In the genomic region with DNA sequence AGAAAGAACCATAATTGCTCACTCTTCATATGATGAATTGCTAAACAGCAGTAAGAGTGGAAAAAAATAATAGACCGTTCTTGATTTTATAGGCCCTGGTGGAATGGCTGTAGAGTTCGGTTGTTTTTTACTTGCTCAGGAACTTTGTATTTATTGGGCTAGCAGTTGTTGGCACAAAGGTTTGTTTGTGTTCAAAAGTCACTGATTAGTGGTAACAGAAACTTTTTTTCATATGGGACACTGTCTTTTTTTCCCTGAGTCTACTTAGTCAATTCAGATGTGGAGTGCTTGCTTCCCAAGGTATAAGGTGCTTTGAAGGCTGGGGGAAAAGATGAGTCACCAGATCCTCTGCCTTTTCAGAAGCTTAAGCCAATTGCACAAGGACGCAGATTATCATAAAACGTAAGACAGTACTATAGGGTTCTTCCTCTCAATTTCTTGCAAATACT, we compare ENCODE assay signal across 1 cellular context.
TF ChIP-seq lines count a peak whose summit lies in the region.

No MANE protein-coding gene starts in this region.

TF ChIP-seq in HEK293, 187 proteins besides CTCF, POLR2A, EP300 and RAD21 (continued from another document and continues in another):
- TF ChIP-seq, protein P1, sequence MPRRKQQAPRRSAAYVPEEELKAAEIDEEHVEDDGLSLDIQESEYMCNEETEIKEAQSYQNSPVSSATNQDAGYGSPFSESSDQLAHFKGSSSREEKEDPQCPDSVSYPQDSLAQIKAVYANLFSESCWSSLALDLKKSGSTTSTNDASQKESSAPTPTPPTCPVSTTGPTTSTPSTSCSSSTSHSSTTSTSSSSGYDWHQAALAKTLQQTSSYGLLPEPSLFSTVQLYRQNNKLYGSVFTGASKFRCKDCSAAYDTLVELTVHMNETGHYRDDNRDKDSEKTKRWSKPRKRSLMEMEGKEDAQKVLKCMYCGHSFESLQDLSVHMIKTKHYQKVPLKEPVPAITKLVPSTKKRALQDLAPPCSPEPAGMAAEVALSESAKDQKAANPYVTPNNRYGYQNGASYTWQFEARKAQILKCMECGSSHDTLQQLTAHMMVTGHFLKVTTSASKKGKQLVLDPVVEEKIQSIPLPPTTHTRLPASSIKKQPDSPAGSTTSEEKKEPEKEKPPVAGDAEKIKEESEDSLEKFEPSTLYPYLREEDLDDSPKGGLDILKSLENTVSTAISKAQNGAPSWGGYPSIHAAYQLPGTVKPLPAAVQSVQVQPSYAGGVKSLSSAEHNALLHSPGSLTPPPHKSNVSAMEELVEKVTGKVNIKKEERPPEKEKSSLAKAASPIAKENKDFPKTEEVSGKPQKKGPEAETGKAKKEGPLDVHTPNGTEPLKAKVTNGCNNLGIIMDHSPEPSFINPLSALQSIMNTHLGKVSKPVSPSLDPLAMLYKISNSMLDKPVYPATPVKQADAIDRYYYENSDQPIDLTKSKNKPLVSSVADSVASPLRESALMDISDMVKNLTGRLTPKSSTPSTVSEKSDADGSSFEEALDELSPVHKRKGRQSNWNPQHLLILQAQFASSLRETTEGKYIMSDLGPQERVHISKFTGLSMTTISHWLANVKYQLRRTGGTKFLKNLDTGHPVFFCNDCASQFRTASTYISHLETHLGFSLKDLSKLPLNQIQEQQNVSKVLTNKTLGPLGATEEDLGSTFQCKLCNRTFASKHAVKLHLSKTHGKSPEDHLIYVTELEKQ (tag by site-specific recombination; IDR thresholded peaks at IDR 0.05; ENCODE audit: borderline replicate concordance): no peak
- TF ChIP-seq SP7 (tag by site-specific recombination; IDR thresholded peaks at IDR 0.05) (peak; percentile 61; the same call in 1 of the 2 replicates), ZNF366 (tag by site-specific recombination; conservative IDR thresholded peaks at IDR 0.05) (peak; percentile 73; the same call in 1 of the 2 replicates), ZNF37A (tag by site-specific recombination; IDR thresholded peaks at IDR 0.05) (no peak), IKZF3 (tag by site-specific recombination; IDR thresholded peaks at IDR 0.05) (peak; percentile 83), ZNF629 (tag by site-specific recombination; IDR thresholded peaks at IDR 0.05) (peak; percentile 37; the same call in 1 of the 2 replicates), ZBTB1 (tag by site-specific recombination; IDR thresholded peaks at IDR 0.05) (no peak), ZBTB20 (tag by site-specific recombination; IDR thresholded peaks at IDR 0.05) (no peak), ZNF610 (tag by site-specific recombination; IDR thresholded peaks at IDR 0.05; ENCODE audit: borderline replicate concordance) (no peak), ZNF792 (tag by site-specific recombination; IDR thresholded peaks at IDR 0.05) (no peak), ZNF585B (tag by site-specific recombination; IDR thresholded peaks at IDR 0.05) (no peak), ZNF169 (tag by site-specific recombination; IDR thresholded peaks at IDR 0.05) (no peak), ZNF426 (tag by site-specific recombination; IDR thresholded peaks at IDR 0.05) (no peak), ZNF184 (tag by site-specific recombination; IDR thresholded peaks at IDR 0.05) (no peak), ZNF175 (tag by site-specific recombination; IDR thresholded peaks at IDR 0.05) (no peak), ZNF174 (tag by site-specific recombination; IDR thresholded peaks at IDR 0.05) (no peak), ZBTB8A (tag by site-specific recombination; IDR thresholded peaks at IDR 0.05) (no peak)
- TF ChIP-seq, protein P2, sequence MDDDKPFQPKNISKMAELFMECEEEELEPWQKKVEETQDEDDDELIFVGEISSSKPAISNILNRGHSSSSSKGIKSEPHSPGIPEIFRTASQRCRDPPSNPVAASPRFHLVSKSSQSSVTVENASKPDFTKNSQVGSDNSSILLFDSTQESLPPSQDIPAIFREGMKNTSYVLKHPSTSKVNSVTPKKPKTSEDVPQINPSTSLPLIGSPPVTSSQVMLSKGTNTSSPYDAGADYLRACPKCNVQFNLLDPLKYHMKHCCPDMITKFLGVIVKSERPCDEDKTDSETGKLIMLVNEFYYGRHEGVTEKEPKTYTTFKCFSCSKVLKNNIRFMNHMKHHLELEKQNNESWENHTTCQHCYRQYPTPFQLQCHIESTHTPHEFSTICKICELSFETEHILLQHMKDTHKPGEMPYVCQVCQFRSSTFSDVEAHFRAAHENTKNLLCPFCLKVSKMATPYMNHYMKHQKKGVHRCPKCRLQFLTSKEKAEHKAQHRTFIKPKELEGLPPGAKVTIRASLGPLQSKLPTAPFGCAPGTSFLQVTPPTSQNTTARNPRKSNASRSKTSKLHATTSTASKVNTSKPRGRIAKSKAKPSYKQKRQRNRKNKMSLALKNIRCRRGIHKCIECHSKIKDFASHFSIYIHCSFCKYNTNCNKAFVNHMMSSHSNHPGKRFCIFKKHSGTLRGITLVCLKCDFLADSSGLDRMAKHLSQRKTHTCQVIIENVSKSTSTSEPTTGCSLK (tag by site-specific recombination; IDR thresholded peaks at IDR 0.05): no peak
- TF ChIP-seq, protein P3, sequence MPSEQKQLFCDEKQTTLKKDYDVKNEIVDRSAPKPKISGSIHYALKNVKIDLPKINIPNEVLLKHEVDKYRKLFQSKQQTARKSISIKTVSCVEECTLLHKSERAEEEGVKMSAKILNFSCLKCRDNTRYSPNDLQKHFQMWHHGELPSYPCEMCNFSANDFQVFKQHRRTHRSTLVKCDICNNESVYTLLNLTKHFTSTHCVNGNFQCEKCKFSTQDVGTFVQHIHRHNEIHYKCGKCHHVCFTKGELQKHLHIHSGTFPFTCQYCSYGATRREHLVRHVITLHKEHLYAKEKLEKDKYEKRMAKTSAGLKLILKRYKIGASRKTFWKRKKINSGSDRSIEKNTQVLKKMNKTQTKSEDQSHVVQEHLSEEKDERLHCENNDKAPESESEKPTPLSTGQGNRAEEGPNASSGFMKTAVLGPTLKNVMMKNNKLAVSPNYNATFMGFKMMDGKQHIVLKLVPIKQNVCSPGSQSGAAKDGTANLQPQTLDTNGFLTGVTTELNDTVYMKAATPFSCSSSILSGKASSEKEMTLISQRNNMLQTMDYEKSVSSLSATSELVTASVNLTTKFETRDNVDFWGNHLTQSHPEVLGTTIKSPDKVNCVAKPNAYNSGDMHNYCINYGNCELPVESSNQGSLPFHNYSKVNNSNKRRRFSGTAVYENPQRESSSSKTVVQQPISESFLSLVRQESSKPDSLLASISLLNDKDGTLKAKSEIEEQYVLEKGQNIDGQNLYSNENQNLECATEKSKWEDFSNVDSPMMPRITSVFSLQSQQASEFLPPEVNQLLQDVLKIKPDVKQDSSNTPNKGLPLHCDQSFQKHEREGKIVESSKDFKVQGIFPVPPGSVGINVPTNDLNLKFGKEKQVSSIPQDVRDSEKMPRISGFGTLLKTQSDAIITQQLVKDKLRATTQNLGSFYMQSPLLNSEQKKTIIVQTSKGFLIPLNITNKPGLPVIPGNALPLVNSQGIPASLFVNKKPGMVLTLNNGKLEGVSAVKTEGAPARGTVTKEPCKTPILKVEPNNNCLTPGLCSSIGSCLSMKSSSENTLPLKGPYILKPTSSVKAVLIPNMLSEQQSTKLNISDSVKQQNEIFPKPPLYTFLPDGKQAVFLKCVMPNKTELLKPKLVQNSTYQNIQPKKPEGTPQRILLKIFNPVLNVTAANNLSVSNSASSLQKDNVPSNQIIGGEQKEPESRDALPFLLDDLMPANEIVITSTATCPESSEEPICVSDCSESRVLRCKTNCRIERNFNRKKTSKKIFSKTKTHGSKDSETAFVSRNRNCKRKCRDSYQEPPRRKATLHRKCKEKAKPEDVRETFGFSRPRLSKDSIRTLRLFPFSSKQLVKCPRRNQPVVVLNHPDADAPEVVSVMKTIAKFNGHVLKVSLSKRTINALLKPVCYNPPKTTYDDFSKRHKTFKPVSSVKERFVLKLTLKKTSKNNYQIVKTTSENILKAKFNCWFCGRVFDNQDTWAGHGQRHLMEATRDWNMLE (tag by site-specific recombination; conservative IDR thresholded peaks at IDR 0.05; ENCODE audit: low read depth): no peak
- TF ChIP-seq, protein P4, sequence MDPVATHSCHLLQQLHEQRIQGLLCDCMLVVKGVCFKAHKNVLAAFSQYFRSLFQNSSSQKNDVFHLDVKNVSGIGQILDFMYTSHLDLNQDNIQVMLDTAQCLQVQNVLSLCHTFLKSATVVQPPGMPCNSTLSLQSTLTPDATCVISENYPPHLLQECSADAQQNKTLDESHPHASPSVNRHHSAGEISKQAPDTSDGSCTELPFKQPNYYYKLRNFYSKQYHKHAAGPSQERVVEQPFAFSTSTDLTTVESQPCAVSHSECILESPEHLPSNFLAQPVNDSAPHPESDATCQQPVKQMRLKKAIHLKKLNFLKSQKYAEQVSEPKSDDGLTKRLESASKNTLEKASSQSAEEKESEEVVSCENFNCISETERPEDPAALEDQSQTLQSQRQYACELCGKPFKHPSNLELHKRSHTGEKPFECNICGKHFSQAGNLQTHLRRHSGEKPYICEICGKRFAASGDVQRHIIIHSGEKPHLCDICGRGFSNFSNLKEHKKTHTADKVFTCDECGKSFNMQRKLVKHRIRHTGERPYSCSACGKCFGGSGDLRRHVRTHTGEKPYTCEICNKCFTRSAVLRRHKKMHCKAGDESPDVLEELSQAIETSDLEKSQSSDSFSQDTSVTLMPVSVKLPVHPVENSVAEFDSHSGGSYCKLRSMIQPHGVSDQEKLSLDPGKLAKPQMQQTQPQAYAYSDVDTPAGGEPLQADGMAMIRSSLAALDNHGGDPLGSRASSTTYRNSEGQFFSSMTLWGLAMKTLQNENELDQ (tag by site-specific recombination; IDR thresholded peaks at IDR 0.05; ENCODE audit: low read depth): no peak
- TF ChIP-seq, protein P5, sequence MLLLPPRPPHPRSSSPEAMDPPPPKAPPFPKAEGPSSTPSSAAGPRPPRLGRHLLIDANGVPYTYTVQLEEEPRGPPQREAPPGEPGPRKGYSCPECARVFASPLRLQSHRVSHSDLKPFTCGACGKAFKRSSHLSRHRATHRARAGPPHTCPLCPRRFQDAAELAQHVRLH (tag by site-specific recombination; IDR thresholded peaks at IDR 0.05): no peak
- TF ChIP-seq, protein P6, sequence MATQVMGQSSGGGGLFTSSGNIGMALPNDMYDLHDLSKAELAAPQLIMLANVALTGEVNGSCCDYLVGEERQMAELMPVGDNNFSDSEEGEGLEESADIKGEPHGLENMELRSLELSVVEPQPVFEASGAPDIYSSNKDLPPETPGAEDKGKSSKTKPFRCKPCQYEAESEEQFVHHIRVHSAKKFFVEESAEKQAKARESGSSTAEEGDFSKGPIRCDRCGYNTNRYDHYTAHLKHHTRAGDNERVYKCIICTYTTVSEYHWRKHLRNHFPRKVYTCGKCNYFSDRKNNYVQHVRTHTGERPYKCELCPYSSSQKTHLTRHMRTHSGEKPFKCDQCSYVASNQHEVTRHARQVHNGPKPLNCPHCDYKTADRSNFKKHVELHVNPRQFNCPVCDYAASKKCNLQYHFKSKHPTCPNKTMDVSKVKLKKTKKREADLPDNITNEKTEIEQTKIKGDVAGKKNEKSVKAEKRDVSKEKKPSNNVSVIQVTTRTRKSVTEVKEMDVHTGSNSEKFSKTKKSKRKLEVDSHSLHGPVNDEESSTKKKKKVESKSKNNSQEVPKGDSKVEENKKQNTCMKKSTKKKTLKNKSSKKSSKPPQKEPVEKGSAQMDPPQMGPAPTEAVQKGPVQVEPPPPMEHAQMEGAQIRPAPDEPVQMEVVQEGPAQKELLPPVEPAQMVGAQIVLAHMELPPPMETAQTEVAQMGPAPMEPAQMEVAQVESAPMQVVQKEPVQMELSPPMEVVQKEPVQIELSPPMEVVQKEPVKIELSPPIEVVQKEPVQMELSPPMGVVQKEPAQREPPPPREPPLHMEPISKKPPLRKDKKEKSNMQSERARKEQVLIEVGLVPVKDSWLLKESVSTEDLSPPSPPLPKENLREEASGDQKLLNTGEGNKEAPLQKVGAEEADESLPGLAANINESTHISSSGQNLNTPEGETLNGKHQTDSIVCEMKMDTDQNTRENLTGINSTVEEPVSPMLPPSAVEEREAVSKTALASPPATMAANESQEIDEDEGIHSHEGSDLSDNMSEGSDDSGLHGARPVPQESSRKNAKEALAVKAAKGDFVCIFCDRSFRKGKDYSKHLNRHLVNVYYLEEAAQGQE (tag by site-specific recombination; IDR thresholded peaks at IDR 0.05): no peak
- TF ChIP-seq, protein P7, sequence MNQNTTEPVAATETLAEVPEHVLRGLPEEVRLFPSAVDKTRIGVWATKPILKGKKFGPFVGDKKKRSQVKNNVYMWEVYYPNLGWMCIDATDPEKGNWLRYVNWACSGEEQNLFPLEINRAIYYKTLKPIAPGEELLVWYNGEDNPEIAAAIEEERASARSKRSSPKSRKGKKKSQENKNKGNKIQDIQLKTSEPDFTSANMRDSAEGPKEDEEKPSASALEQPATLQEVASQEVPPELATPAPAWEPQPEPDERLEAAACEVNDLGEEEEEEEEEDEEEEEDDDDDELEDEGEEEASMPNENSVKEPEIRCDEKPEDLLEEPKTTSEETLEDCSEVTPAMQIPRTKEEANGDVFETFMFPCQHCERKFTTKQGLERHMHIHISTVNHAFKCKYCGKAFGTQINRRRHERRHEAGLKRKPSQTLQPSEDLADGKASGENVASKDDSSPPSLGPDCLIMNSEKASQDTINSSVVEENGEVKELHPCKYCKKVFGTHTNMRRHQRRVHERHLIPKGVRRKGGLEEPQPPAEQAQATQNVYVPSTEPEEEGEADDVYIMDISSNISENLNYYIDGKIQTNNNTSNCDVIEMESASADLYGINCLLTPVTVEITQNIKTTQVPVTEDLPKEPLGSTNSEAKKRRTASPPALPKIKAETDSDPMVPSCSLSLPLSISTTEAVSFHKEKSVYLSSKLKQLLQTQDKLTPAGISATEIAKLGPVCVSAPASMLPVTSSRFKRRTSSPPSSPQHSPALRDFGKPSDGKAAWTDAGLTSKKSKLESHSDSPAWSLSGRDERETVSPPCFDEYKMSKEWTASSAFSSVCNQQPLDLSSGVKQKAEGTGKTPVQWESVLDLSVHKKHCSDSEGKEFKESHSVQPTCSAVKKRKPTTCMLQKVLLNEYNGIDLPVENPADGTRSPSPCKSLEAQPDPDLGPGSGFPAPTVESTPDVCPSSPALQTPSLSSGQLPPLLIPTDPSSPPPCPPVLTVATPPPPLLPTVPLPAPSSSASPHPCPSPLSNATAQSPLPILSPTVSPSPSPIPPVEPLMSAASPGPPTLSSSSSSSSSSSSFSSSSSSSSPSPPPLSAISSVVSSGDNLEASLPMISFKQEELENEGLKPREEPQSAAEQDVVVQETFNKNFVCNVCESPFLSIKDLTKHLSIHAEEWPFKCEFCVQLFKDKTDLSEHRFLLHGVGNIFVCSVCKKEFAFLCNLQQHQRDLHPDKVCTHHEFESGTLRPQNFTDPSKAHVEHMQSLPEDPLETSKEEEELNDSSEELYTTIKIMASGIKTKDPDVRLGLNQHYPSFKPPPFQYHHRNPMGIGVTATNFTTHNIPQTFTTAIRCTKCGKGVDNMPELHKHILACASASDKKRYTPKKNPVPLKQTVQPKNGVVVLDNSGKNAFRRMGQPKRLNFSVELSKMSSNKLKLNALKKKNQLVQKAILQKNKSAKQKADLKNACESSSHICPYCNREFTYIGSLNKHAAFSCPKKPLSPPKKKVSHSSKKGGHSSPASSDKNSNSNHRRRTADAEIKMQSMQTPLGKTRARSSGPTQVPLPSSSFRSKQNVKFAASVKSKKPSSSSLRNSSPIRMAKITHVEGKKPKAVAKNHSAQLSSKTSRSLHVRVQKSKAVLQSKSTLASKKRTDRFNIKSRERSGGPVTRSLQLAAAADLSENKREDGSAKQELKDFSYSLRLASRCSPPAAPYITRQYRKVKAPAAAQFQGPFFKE (tag by site-specific recombination; IDR thresholded peaks at IDR 0.05; ENCODE audit: borderline replicate concordance): no peak
